Comparison of ENCODE assay signal across 1 cellular context in the genomic region with DNA sequence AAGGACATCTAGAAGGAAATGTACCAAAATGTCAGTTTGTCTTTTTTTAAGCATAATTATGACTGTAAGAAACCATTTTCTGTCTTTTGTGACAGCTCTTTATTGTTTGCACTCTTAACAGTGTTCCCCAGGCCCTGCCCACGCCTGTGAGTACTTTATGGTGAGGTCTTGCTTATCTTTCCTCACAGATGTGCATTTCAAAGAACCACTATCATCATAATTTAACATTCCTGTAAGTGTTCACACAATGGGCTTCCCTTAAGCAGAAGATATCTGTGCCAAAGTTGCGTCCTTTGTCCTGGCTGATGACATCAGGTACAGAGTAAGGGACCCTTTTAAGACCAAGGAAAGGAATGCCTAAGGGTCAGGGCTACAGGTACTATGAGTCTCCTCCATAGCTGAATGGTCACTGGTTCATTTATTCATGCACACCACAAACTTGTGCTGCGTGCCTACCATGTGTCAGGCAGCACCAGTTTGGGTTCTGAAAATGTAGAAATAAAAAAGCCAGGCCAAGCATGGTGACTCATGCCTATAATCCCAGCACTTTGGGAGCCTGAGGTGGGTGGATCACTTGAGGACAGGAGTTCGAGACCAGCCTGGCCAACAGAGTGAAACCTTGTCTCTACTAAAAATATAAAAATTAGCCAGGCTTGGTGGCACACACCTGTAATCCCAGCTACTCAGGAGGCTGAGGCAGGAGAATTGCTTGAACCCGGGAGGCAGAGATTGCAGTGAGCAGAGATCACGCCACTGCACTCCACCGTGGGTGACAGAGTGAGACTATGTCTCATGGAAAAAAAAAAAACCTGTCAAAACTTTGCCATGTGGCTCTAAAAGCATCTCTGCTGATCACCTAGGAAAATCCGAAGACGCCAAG.
TF ChIP-seq lines count a peak whose summit lies in the region.

No MANE protein-coding gene starts in this region.

TF ChIP-seq in K562, 482 proteins besides CTCF, POLR2A, EP300 and RAD21 (continued from another document and continues in another):
- TF ChIP-seq, protein P1, sequence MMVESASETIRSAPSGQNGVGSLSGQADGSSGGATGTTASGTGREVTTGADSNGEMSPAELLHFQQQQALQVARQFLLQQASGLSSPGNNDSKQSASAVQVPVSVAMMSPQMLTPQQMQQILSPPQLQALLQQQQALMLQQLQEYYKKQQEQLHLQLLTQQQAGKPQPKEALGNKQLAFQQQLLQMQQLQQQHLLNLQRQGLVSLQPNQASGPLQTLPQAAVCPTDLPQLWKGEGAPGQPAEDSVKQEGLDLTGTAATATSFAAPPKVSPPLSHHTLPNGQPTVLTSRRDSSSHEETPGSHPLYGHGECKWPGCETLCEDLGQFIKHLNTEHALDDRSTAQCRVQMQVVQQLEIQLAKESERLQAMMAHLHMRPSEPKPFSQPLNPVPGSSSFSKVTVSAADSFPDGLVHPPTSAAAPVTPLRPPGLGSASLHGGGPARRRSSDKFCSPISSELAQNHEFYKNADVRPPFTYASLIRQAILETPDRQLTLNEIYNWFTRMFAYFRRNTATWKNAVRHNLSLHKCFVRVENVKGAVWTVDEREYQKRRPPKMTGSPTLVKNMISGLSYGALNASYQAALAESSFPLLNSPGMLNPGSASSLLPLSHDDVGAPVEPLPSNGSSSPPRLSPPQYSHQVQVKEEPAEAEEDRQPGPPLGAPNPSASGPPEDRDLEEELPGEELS (CRISPR knock-in tag; IDR thresholded peaks at IDR 0.05; ENCODE audit: borderline replicate concordance), result no peak
- TF ChIP-seq YBX1 (IDR thresholded peaks at IDR 0.05) (no peak), CEBPB (tag; IDR thresholded peaks at IDR 0.05) (peak; percentile 75), GATAD2B (IDR thresholded peaks at IDR 0.05; ENCODE audit: borderline replicate concordance) (peak; percentile 94), SIRT6 (IDR thresholded peaks at IDR 0.05; ENCODE audit: low read depth, low read length) (no peak), FIP1L1 (IDR thresholded peaks at IDR 0.05; ENCODE audit: low read depth, low read length, poor library complexity, severe bottlenecking) (no peak), MTA1 (IDR thresholded peaks at IDR 0.05; ENCODE audit: borderline replicate concordance) (peak; percentile 85), EZH2 (IDR thresholded peaks at IDR 0.05; ENCODE audit: borderline replicate concordance, low read depth, low read length) (no peak), HNRNPLL (IDR thresholded peaks at IDR 0.05; ENCODE audit: low read depth, low read length, poor library complexity, severe bottlenecking) (no peak), NFIX (CRISPR knock-in tag; IDR thresholded peaks at IDR 0.05; ENCODE audit: low read depth) (no peak), KLF10 (CRISPR knock-in tag; IDR thresholded peaks at IDR 0.05) (no peak), FOSL1 (tag; conservative IDR thresholded peaks at IDR 0.05) (peak; percentile 95), ELF2 (CRISPR knock-in tag; IDR thresholded peaks at IDR 0.05) (no peak), TCF7L2 (IDR thresholded peaks at IDR 0.05; ENCODE audit: low read depth, low read length) (no peak), GATAD2A (IDR thresholded peaks at IDR 0.05) (peak; percentile 93), ZFP1 (CRISPR knock-in tag; IDR thresholded peaks at IDR 0.05) (no peak), ZNF133 (CRISPR knock-in tag; IDR thresholded peaks at IDR 0.05) (no peak), POU5F1 (IDR thresholded peaks at IDR 0.05; ENCODE audit: borderline replicate concordance, low read depth, low read length, partially characterized antibody) (no peak), HDAC8 (tag; IDR thresholded peaks at IDR 0.05) (no peak)
- TF ChIP-seq, protein P2, sequence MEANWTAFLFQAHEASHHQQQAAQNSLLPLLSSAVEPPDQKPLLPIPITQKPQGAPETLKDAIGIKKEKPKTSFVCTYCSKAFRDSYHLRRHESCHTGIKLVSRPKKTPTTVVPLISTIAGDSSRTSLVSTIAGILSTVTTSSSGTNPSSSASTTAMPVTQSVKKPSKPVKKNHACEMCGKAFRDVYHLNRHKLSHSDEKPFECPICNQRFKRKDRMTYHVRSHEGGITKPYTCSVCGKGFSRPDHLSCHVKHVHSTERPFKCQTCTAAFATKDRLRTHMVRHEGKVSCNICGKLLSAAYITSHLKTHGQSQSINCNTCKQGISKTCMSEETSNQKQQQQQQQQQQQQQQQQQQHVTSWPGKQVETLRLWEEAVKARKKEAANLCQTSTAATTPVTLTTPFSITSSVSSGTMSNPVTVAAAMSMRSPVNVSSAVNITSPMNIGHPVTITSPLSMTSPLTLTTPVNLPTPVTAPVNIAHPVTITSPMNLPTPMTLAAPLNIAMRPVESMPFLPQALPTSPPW (CRISPR knock-in tag; IDR thresholded peaks at IDR 0.05), result 0 out of 2 replicates have a peak, but pooled peaks have one; percentile 45
- TF ChIP-seq, protein P3, sequence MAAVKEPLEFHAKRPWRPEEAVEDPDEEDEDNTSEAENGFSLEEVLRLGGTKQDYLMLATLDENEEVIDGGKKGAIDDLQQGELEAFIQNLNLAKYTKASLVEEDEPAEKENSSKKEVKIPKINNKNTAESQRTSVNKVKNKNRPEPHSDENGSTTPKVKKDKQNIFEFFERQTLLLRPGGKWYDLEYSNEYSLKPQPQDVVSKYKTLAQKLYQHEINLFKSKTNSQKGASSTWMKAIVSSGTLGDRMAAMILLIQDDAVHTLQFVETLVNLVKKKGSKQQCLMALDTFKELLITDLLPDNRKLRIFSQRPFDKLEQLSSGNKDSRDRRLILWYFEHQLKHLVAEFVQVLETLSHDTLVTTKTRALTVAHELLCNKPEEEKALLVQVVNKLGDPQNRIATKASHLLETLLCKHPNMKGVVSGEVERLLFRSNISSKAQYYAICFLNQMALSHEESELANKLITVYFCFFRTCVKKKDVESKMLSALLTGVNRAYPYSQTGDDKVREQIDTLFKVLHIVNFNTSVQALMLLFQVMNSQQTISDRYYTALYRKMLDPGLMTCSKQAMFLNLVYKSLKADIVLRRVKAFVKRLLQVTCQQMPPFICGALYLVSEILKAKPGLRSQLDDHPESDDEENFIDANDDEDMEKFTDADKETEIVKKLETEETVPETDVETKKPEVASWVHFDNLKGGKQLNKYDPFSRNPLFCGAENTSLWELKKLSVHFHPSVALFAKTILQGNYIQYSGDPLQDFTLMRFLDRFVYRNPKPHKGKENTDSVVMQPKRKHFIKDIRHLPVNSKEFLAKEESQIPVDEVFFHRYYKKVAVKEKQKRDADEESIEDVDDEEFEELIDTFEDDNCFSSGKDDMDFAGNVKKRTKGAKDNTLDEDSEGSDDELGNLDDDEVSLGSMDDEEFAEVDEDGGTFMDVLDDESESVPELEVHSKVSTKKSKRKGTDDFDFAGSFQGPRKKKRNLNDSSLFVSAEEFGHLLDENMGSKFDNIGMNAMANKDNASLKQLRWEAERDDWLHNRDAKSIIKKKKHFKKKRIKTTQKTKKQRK (IDR thresholded peaks at IDR 0.05; ENCODE audit: borderline replicate concordance, low read depth, low read length), result no peak
- TF ChIP-seq, protein P4, sequence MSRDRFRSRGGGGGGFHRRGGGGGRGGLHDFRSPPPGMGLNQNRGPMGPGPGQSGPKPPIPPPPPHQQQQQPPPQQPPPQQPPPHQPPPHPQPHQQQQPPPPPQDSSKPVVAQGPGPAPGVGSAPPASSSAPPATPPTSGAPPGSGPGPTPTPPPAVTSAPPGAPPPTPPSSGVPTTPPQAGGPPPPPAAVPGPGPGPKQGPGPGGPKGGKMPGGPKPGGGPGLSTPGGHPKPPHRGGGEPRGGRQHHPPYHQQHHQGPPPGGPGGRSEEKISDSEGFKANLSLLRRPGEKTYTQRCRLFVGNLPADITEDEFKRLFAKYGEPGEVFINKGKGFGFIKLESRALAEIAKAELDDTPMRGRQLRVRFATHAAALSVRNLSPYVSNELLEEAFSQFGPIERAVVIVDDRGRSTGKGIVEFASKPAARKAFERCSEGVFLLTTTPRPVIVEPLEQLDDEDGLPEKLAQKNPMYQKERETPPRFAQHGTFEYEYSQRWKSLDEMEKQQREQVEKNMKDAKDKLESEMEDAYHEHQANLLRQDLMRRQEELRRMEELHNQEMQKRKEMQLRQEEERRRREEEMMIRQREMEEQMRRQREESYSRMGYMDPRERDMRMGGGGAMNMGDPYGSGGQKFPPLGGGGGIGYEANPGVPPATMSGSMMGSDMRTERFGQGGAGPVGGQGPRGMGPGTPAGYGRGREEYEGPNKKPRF (IDR thresholded peaks at IDR 0.05; ENCODE audit: low read depth, low read length), result no peak
- TF ChIP-seq, protein P5, sequence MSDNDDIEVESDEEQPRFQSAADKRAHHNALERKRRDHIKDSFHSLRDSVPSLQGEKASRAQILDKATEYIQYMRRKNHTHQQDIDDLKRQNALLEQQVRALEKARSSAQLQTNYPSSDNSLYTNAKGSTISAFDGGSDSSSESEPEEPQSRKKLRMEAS (CRISPR knock-in tag; IDR thresholded peaks at IDR 0.05), result peak; percentile 65
- TF ChIP-seq, protein P6, sequence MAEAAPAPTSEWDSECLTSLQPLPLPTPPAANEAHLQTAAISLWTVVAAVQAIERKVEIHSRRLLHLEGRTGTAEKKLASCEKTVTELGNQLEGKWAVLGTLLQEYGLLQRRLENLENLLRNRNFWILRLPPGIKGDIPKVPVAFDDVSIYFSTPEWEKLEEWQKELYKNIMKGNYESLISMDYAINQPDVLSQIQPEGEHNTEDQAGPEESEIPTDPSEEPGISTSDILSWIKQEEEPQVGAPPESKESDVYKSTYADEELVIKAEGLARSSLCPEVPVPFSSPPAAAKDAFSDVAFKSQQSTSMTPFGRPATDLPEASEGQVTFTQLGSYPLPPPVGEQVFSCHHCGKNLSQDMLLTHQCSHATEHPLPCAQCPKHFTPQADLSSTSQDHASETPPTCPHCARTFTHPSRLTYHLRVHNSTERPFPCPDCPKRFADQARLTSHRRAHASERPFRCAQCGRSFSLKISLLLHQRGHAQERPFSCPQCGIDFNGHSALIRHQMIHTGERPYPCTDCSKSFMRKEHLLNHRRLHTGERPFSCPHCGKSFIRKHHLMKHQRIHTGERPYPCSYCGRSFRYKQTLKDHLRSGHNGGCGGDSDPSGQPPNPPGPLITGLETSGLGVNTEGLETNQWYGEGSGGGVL (CRISPR knock-in tag; IDR thresholded peaks at IDR 0.05), result no peak
- TF ChIP-seq, protein P7, sequence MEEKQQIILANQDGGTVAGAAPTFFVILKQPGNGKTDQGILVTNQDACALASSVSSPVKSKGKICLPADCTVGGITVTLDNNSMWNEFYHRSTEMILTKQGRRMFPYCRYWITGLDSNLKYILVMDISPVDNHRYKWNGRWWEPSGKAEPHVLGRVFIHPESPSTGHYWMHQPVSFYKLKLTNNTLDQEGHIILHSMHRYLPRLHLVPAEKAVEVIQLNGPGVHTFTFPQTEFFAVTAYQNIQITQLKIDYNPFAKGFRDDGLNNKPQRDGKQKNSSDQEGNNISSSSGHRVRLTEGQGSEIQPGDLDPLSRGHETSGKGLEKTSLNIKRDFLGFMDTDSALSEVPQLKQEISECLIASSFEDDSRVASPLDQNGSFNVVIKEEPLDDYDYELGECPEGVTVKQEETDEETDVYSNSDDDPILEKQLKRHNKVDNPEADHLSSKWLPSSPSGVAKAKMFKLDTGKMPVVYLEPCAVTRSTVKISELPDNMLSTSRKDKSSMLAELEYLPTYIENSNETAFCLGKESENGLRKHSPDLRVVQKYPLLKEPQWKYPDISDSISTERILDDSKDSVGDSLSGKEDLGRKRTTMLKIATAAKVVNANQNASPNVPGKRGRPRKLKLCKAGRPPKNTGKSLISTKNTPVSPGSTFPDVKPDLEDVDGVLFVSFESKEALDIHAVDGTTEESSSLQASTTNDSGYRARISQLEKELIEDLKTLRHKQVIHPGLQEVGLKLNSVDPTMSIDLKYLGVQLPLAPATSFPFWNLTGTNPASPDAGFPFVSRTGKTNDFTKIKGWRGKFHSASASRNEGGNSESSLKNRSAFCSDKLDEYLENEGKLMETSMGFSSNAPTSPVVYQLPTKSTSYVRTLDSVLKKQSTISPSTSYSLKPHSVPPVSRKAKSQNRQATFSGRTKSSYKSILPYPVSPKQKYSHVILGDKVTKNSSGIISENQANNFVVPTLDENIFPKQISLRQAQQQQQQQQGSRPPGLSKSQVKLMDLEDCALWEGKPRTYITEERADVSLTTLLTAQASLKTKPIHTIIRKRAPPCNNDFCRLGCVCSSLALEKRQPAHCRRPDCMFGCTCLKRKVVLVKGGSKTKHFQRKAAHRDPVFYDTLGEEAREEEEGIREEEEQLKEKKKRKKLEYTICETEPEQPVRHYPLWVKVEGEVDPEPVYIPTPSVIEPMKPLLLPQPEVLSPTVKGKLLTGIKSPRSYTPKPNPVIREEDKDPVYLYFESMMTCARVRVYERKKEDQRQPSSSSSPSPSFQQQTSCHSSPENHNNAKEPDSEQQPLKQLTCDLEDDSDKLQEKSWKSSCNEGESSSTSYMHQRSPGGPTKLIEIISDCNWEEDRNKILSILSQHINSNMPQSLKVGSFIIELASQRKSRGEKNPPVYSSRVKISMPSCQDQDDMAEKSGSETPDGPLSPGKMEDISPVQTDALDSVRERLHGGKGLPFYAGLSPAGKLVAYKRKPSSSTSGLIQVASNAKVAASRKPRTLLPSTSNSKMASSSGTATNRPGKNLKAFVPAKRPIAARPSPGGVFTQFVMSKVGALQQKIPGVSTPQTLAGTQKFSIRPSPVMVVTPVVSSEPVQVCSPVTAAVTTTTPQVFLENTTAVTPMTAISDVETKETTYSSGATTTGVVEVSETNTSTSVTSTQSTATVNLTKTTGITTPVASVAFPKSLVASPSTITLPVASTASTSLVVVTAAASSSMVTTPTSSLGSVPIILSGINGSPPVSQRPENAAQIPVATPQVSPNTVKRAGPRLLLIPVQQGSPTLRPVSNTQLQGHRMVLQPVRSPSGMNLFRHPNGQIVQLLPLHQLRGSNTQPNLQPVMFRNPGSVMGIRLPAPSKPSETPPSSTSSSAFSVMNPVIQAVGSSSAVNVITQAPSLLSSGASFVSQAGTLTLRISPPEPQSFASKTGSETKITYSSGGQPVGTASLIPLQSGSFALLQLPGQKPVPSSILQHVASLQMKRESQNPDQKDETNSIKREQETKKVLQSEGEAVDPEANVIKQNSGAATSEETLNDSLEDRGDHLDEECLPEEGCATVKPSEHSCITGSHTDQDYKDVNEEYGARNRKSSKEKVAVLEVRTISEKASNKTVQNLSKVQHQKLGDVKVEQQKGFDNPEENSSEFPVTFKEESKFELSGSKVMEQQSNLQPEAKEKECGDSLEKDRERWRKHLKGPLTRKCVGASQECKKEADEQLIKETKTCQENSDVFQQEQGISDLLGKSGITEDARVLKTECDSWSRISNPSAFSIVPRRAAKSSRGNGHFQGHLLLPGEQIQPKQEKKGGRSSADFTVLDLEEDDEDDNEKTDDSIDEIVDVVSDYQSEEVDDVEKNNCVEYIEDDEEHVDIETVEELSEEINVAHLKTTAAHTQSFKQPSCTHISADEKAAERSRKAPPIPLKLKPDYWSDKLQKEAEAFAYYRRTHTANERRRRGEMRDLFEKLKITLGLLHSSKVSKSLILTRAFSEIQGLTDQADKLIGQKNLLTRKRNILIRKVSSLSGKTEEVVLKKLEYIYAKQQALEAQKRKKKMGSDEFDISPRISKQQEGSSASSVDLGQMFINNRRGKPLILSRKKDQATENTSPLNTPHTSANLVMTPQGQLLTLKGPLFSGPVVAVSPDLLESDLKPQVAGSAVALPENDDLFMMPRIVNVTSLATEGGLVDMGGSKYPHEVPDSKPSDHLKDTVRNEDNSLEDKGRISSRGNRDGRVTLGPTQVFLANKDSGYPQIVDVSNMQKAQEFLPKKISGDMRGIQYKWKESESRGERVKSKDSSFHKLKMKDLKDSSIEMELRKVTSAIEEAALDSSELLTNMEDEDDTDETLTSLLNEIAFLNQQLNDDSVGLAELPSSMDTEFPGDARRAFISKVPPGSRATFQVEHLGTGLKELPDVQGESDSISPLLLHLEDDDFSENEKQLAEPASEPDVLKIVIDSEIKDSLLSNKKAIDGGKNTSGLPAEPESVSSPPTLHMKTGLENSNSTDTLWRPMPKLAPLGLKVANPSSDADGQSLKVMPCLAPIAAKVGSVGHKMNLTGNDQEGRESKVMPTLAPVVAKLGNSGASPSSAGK (IDR thresholded peaks at IDR 0.05), result peak; percentile 67; the same call in 1 of the 2 replicates
- TF ChIP-seq, protein P8, sequence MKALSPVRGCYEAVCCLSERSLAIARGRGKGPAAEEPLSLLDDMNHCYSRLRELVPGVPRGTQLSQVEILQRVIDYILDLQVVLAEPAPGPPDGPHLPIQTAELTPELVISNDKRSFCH (CRISPR knock-in tag; IDR thresholded peaks at IDR 0.05), result no peak
- TF ChIP-seq, protein P8 (tag; IDR thresholded peaks at IDR 0.05), result no peak; the same call in 1 of the 2 replicates
